Comparison of ENCODE assay signal across 1 cellular context in genomic region chr2:190119948-190120347, GRCh38.
TF ChIP-seq lines count a peak whose summit lies in the region.

No MANE protein-coding gene starts in this region.

TF ChIP-seq in H1, 55 proteins besides CTCF, POLR2A, EP300 and RAD21:
- TF ChIP-seq MAFK (IDR thresholded peaks at IDR 0.05; ENCODE audit: low read depth, low read length) (no peak), TAF7 (optimal IDR thresholded peaks at IDR 0.05; ENCODE audit: borderline replicate concordance, low read depth, low read length) (no peak), GTF2F1 (IDR thresholded peaks at IDR 0.05; ENCODE audit: borderline replicate concordance, low read depth, low read length) (no peak), KDM1A (IDR thresholded peaks at IDR 0.05; ENCODE audit: borderline replicate concordance, low read length) (no peak), ATF2 (IDR thresholded peaks at IDR 0.05; ENCODE audit: low read length) (no peak), CEBPB (IDR thresholded peaks at IDR 0.05; ENCODE audit: low read depth, low read length) (no peak)
